32 cellular contexts compared by ENCODE assay signal in the genomic region with DNA sequence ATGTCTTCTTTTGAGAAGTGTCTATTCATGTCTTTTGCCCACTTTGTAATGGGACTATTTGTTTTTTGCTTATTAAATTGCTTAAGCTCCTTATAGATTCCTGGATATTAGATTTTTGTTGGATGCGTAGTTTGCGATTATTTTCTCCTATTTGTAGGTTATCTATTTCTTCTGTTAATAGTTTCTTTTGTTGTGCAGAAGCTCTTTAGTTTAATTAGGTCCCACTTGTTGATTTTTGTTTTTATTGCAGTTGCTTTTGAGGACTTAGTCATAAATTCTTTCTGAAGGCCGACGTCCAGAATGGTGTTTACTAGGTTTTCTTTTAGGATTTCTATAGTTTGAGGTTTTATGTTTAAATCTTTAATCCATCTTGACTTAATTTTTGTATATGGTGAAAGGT.
"Had no signal": no experiment of that assay in that cellular context is flagged by ENCODE, and none has a peak within 500 bp of the region (broad histone marks: within the 10 kb centered on the region; RNA-seq: fewer than 3 reads in every experiment).

No MANE protein-coding gene starts in this region.

- DNase-seq: activated CD4-positive, alpha-beta memory T cell treated with anti-CD3 and anti-CD28 coated beads for 36 hours; activated CD4-positive, alpha-beta T cell treated with anti-CD3 and anti-CD28 coated beads for 36 hours; activated CD4-positive, alpha-beta T cell treated with anti-CD3 and anti-CD28 coated beads, Interleukin-2, amount 10 ng/mL, durations not matched to agents 24 days and 14 days; activated CD4-positive, CD25-positive, alpha-beta regulatory T cell; activated CD4-positive, CD25-positive, alpha-beta regulatory T cell treated with anti-CD3 and anti-CD28 coated beads, Interleukin-2, amount 50 U/mL, for 72 hours; activated CD8-positive, alpha-beta memory T cell treated with anti-CD3 and anti-CD28 coated beads, Interleukin-2, amount 10 ng/mL, durations not matched to agents 7 days and 5 days; activated CD8-positive, alpha-beta memory T cell treated with anti-CD3 and anti-CD28 coated beads, Interleukin-2, amount 50 U/mL, for 48 hours; activated CD8-positive, alpha-beta T cell treated with anti-CD3 and anti-CD28 coated beads, Interleukin-2, amount 10 ng/mL, durations not matched to agents 7 days and 5 days; activated effector memory CD4-positive, alpha-beta T cell treated with Interleukin-2 at 50 U/mL for 16 hours; activated gamma-delta T cell treated with Interleukin-2 at 50 U/mL for 16 hours; activated naive CD4-positive, alpha-beta T cell treated with anti-CD3 and anti-CD28 coated beads, Interleukin-2, amount 50 U/mL, for 16 hours; activated naive CD4-positive, alpha-beta T cell treated with Interleukin-2 at 50 U/mL for 16 hours; activated T-cell treated with anti-CD3 and anti-CD28 coated beads for 4 hours; activated T-cell treated with anti-CD3 and anti-CD28 coated beads, Interleukin-2, amount 50 U/mL, for 24 hours; activated T-cell treated with anti-CD3 and anti-CD28 coated beads, Interleukin-2, amount 50 U/mL, for 72 hours; amniotic stem cell; anterior cingulate cortex; brain microvascular endothelial cell; dorsolateral prefrontal cortex; effector memory CD4-positive, alpha-beta T cell; endodermal cell; foreskin keratinocyte; gastrocnemius medialis; glutamatergic neuron; heart left ventricle had no signal

- H3K4me3 ChIP-seq: coronary artery, dorsolateral prefrontal cortex, gastrocnemius medialis, heart left ventricle had no signal

- H3K27me3 ChIP-seq: brain microvascular endothelial cell, dorsolateral prefrontal cortex, foreskin keratinocyte, gastrocnemius medialis, heart left ventricle had no signal

- H3K27ac Mint-ChIP-seq: activated CD8-positive, alpha-beta T cell treated with anti-CD3 and anti-CD28 coated beads, Interleukin-2, amount 10 ng/mL, durations not matched to agents 7 days and 5 days; dendritic cell treated with granulocyte-macrophage colony-stimulating factor and Interleukin-4, amounts not matched to agents 40 ng/mL and 50 ng/mL, for 4 days; endodermal cell had no signal

- H3K36me3 Mint-ChIP-seq: activated CD4-positive, alpha-beta memory T cell treated with anti-CD3 and anti-CD28 coated beads for 36 hours; activated naive CD8-positive, alpha-beta T cell had no signal

- H3K36me3 ChIP-seq: brain microvascular endothelial cell, gastrocnemius medialis, heart left ventricle had no signal

- H3K27me3 Mint-ChIP-seq: activated CD4-positive, alpha-beta memory T cell treated with anti-CD3 and anti-CD28 coated beads for 36 hours; activated CD4-positive, alpha-beta T cell treated with anti-CD3 and anti-CD28 coated beads for 36 hours; activated CD4-positive, alpha-beta T cell treated with anti-CD3 and anti-CD28 coated beads, Interleukin-2, amount 10 ng/mL, durations not matched to agents 24 days and 14 days; activated CD8-positive, alpha-beta memory T cell treated with anti-CD3 and anti-CD28 coated beads, Interleukin-2, amount 10 ng/mL, durations not matched to agents 7 days and 5 days; activated naive CD8-positive, alpha-beta T cell; activated T-cell treated with anti-CD3 and anti-CD28 coated beads, Interleukin-2, amount 50 U/mL, for 24 hours; central memory CD8-positive, alpha-beta T cell; dendritic cell treated with granulocyte-macrophage colony-stimulating factor and Interleukin-4, amounts not matched to agents 40 ng/mL and 50 ng/mL, for 4 days had no signal

- H3K9me3 Mint-ChIP-seq: activated CD4-positive, alpha-beta memory T cell treated with anti-CD3 and anti-CD28 coated beads for 36 hours; activated CD4-positive, alpha-beta T cell treated with anti-CD3 and anti-CD28 coated beads, Interleukin-2, amount 10 ng/mL, durations not matched to agents 24 days and 14 days; activated T-cell treated with anti-CD3 and anti-CD28 coated beads, Interleukin-2, amount 50 U/mL, for 24 hours; activated T-cell treated with anti-CD3 and anti-CD28 coated beads, Interleukin-2, amount 50 U/mL, for 72 hours; central memory CD8-positive, alpha-beta T cell; dendritic cell treated with granulocyte-macrophage colony-stimulating factor and Interleukin-4, amounts not matched to agents 40 ng/mL and 50 ng/mL, for 4 days; endodermal cell had no signal

- H3K4me1 Mint-ChIP-seq: endodermal cell had no signal

- H3K9me3 ChIP-seq: gastrocnemius medialis, heart left ventricle had no signal

- ATAC-seq: activated CD8-positive, alpha-beta T cell treated with anti-CD3 and anti-CD28 coated beads, Interleukin-2, amount 10 ng/mL, durations not matched to agents 7 days and 5 days; esophagus mucosa; foreskin keratinocyte; gastrocnemius medialis; heart left ventricle had no signal

- FAIRE-seq: astrocyte, bronchial epithelial cell had no signal

- H3K4me3 Mint-ChIP-seq: activated CD4-positive, alpha-beta memory T cell treated with anti-CD3 and anti-CD28 coated beads for 36 hours; activated CD4-positive, alpha-beta T cell treated with anti-CD3 and anti-CD28 coated beads for 36 hours; activated CD4-positive, alpha-beta T cell treated with anti-CD3 and anti-CD28 coated beads, Interleukin-2, amount 10 ng/mL, durations not matched to agents 24 days and 14 days; activated CD8-positive, alpha-beta memory T cell treated with anti-CD3 and anti-CD28 coated beads, Interleukin-2, amount 10 ng/mL, durations not matched to agents 7 days and 5 days; activated CD8-positive, alpha-beta T cell treated with anti-CD3 and anti-CD28 coated beads, Interleukin-2, amount 10 ng/mL, durations not matched to agents 7 days and 5 days; activated naive CD8-positive, alpha-beta T cell; activated T-cell treated with anti-CD3 and anti-CD28 coated beads, Interleukin-2, amount 50 U/mL, for 24 hours; central memory CD8-positive, alpha-beta T cell; dendritic cell treated with granulocyte-macrophage colony-stimulating factor and Interleukin-4, amounts not matched to agents 40 ng/mL and 50 ng/mL, for 4 days; endodermal cell had no signal

- H3K27ac ChIP-seq: brain microvascular endothelial cell, coronary artery, dorsolateral prefrontal cortex, foreskin keratinocyte, gastrocnemius medialis, heart left ventricle had no signal
